Comparison of ENCODE assay signal across 11 cellular contexts in genomic region chr10:6176691-6177231, GRCh38. TPM values are rescaled to one million over a fixed set of nuclear protein-coding genes. Genes with fewer than 3 reads are reported as not detected.
DNase-seq lines count a peak whose midpoint lies in the region; ATAC-seq and TF ChIP-seq lines count a peak whose summit lies in the region.
"Had no signal": no experiment of that assay in that cellular context is flagged by ENCODE, and none has a peak within 500 bp of the region (broad histone marks: within the 10 kb centered on the region; RNA-seq: fewer than 3 reads in every experiment).

No MANE protein-coding gene starts in this region.

- H3K27me3 Mint-ChIP-seq in endothelial cell (ENCODE audit: unreplicated experiment), result peaks cover 10% of the 10 kb centered on the region
- no peaks in the 10 kb centered on the region for H3K27me3 Mint-ChIP-seq in nephron (ENCODE audit: low read depth)

- TF ChIP-seq CTCF in endothelial cell (IDR thresholded peaks at IDR 0.05; ENCODE audit: unreplicated experiment) (no peak), nephron (IDR thresholded peaks at IDR 0.05; ENCODE audit: unreplicated experiment in 3 of 3) (no peak)

- H3K9me3 Mint-ChIP-seq in endothelial cell (ENCODE audit: unreplicated experiment), result no peaks in the 10 kb centered on the region
- H3K9me3 Mint-ChIP-seq in nephron, result no peaks in the 10 kb centered on the region

- no peak overlapping the region for H3K4me3 Mint-ChIP-seq in endothelial cell (ENCODE audit: unreplicated experiment)
- no peak overlapping the region for H3K4me3 Mint-ChIP-seq in nephron

- peak; percentile 36 for DNase-seq in CD1c-positive myeloid dendritic cell (ENCODE audit: extremely low spot score)
- peak; percentile 61 for DNase-seq in RPMI7951 (ENCODE audit: low read depth)
- DNase-seq in endothelial cell (ENCODE audit: low spot score), result peak; percentile 16
- DNase-seq in AML-193 (lab: John Stamatoyannopoulos, UW), result no peak
- DNase-seq in NCI-H2227 (lab: John Stamatoyannopoulos, UW; ENCODE audit: unreplicated experiment), result no peak
- DNase-seq in occipital lobe (lab: John Stamatoyannopoulos, UW), result no peak
- DNase-seq: hippocampal formation, NCI-H2081 treated with DMSO at 0.1 percent for 48 hours, ovary had no signal

- H3K36me3 Mint-ChIP-seq in endothelial cell (ENCODE audit: low read depth, unreplicated experiment), result peaks cover 11% of the 10 kb centered on the region
- H3K36me3 Mint-ChIP-seq in nephron (ENCODE audit: low read depth), result peaks cover 3% of the 10 kb centered on the region

- H3K4me1 Mint-ChIP-seq in endothelial cell (ENCODE audit: unreplicated experiment), result peaks cover 40% of the 10 kb centered on the region
- peaks cover 40% of the 10 kb centered on the region for H3K4me1 Mint-ChIP-seq in nephron

- ATAC-seq in GM19035 (IDR thresholded peaks at IDR 0.05; ENCODE audit: unreplicated experiment), result no peak

- H3K27ac Mint-ChIP-seq in endothelial cell (ENCODE audit: unreplicated experiment), result peak overlapping the region; percentile 77
- peak overlapping the region; percentile 55 to 85 (median 72) for H3K27ac Mint-ChIP-seq in nephron

RNA-seq across cellular contexts. Expression of gene PFKFB3, which starts 26.0 kb away (rescaled TPM):
- total RNA-seq in RPMI7951 (2014; rRNA removed; shearing (Covaris generic)), result 44.3 and 46.6 TPM in 2 replicates
- 32.3 TPM for total RNA-seq in endothelial cell (ENCODE audit: unreplicated experiment)
- total RNA-seq in occipital lobe, result 21.4 TPM

Comparison
In these comparisons a context has a peak if more than half of its experiments do, and no peak if none do; other contexts are left out.
1. DNase-seq: peak in CD1c-positive myeloid dendritic cell (single experiment), RPMI7951 (single experiment) and endothelial cell (single experiment); none in AML-193 (0 of 2), NCI-H2227 (single experiment) and occipital lobe (single experiment).